Comparison of ENCODE assay signal across 1 cellular context in genomic region chr11:789951-790350, GRCh38.
TF ChIP-seq lines count a peak whose summit lies in the region.

Gene CEND1 (minus strand): TSS chr11:790090. CDS start chr11:788576, 1,514 bp downstream.

TF ChIP-seq in HepG2, 621 proteins besides CTCF, POLR2A, EP300 and RAD21:
- 0 out of 2 replicates have a peak, but pooled peaks have one; percentile 40 for TF ChIP-seq KDM2A (CRISPR knock-in tag; IDR thresholded peaks at IDR 0.05; ENCODE audit: borderline replicate concordance, low read depth)
- peak; percentile 68 for TF ChIP-seq ZNF143 (CRISPR knock-in tag; IDR thresholded peaks at IDR 0.05)
- TF ChIP-seq AGO2 (optimal IDR thresholded peaks at IDR 0.05; ENCODE audit: low read depth, low read length), result peak; percentile 2
- TF ChIP-seq BRF2 (CRISPR knock-in tag; IDR thresholded peaks at IDR 0.05), result no peak
- peak; percentile 2; the same call in 1 of the 2 replicates for TF ChIP-seq ZNF687 (CRISPR knock-in tag; IDR thresholded peaks at IDR 0.05)
- TF ChIP-seq ISX (CRISPR knock-in tag; conservative IDR thresholded peaks at IDR 0.05), result no peak
